Comparison of ENCODE assay signal across 31 cellular contexts in genomic region chr17:9750488-9750887, GRCh38. TPM values are rescaled to one million over a fixed set of nuclear protein-coding genes. Genes with fewer than 3 reads are reported as not detected.
"Had no signal": no experiment of that assay in that cellular context is flagged by ENCODE, and none has a peak within 500 bp of the region (broad histone marks: within the 10 kb centered on the region; RNA-seq: fewer than 3 reads in every experiment).

No MANE protein-coding gene starts in this region.

- H3K36me3 ChIP-seq: colonic mucosa, heart left ventricle, ovary, sigmoid colon, transverse colon had no signal

- H3K4me1 Mint-ChIP-seq: endodermal cell; naive thymus-derived CD4-positive, alpha-beta T cell; stimulated activated naive B cell treated with anti-CD40 and anti-IgM and Interleukin-4, amounts not matched to agents 10 μg/mL and 1 μg/mL and 100 μg/mL, for 72 hours; stimulated activated naive CD8-positive, alpha-beta T cell treated with anti-CD3 and anti-CD28 coated beads, Interleukin-15, amount 100 ng/mL, for 72 hours had no signal

- H3K4me1 ChIP-seq: colonic mucosa, sigmoid colon, testis, transverse colon had no signal

- H3K27me3 ChIP-seq: colonic mucosa, ovary, sigmoid colon, testis had no signal

- H3K36me3 Mint-ChIP-seq: stimulated activated naive B cell treated with anti-CD40 and anti-IgM and Interleukin-4, amounts not matched to agents 10 μg/mL and 1 μg/mL and 100 μg/mL, for 72 hours had no signal

- DNase-seq: caudate nucleus; colonic mucosa; effector CD4-positive, alpha-beta T cell; endodermal cell; erythroblast; foreskin melanocyte; hypothalamus; kidney glomerular epithelial cell; mammary epithelial cell; naive thymus-derived CD4-positive, alpha-beta T cell; nucleus accumbens; ovary; sigmoid colon; stimulated activated CD4-positive, alpha-beta T cell treated with anti-CD3 and anti-CD28 coated beads, Interleukin-2, amount 100 ng/mL, for 24 hours; stimulated activated CD4-positive, alpha-beta T cell treated with anti-CD3 and anti-CD28 coated beads, Interleukin-4, amount 100 ng/mL, for 4 hours; stimulated activated naive B cell treated with anti-CD40 and anti-IgM and Interleukin-4, amounts not matched to agents 10 μg/mL and 1 μg/mL and 100 μg/mL, for 72 hours; stimulated activated naive CD8-positive, alpha-beta T cell treated with anti-CD3 and anti-CD28 coated beads, Interleukin-15, amount 100 ng/mL, for 72 hours; testis; transverse colon had no signal

- H3K27ac Mint-ChIP-seq: endodermal cell; naive thymus-derived CD4-positive, alpha-beta T cell; progenitor cell of endocrine pancreas; stimulated activated naive B cell treated with anti-CD40 and anti-IgM and Interleukin-4, amounts not matched to agents 10 μg/mL and 1 μg/mL and 100 μg/mL, for 72 hours; stimulated activated naive CD8-positive, alpha-beta T cell treated with anti-CD3 and anti-CD28 coated beads, Interleukin-15, amount 100 ng/mL, for 72 hours had no signal

- H3K9me3 Mint-ChIP-seq: endodermal cell; stimulated activated naive CD8-positive, alpha-beta T cell treated with anti-CD3 and anti-CD28 coated beads, Interleukin-15, amount 100 ng/mL, for 72 hours had no signal

- ATAC-seq: naive thymus-derived CD4-positive, alpha-beta T cell; stimulated activated naive B cell treated with anti-CD40 and anti-IgM and Interleukin-4, amounts not matched to agents 10 μg/mL and 1 μg/mL and 100 μg/mL, for 72 hours; stimulated activated naive CD8-positive, alpha-beta T cell treated with anti-CD3 and anti-CD28 coated beads, Interleukin-15, amount 100 ng/mL, for 72 hours had no signal

- H3K4me3 ChIP-seq: colonic mucosa, heart left ventricle, ovary, sigmoid colon, skin epidermis, testis, transverse colon had no signal

- H3K4me3 Mint-ChIP-seq: endodermal cell; naive thymus-derived CD4-positive, alpha-beta T cell; neural crest cell; stimulated activated naive B cell treated with anti-CD40 and anti-IgM and Interleukin-4, amounts not matched to agents 10 μg/mL and 1 μg/mL and 100 μg/mL, for 72 hours; stimulated activated naive CD8-positive, alpha-beta T cell treated with anti-CD3 and anti-CD28 coated beads, Interleukin-15, amount 100 ng/mL, for 72 hours had no signal

- H3K9me3 ChIP-seq: colonic mucosa, heart left ventricle, testis, transverse colon had no signal

- H3K27ac ChIP-seq: colonic mucosa, ovary, sigmoid colon, skin epidermis, testis, transverse colon had no signal

RNA-seq across cellular contexts. Expression of gene DHRS7C, which starts 40.9 kb away (rescaled TPM):
- total RNA-seq: cerebellum; dermis microvascular lymphatic vessel endothelial cell; endodermal cell; endothelial cell of umbilical vein; lower leg skin; mammary epithelial cell; mesenteric fat pad; mononuclear cell; naive thymus-derived CD4-positive, alpha-beta T cell; neural crest cell; ovary; progenitor cell of endocrine pancreas; sigmoid colon; subcutaneous adipose tissue; transverse colon; ureter had no signal
- polyA plus RNA-seq: endothelial cell of umbilical vein; mammary epithelial cell; naive thymus-derived CD4-positive, alpha-beta T cell; ovary had no signal
